ENCODE assay signal across 16 cellular contexts in genomic region chr3:70999730-71000129, GRCh38.
DNase-seq lines count a peak whose midpoint lies in the region; FAIRE-seq and TF ChIP-seq lines count a peak whose summit lies in the region.
"Had no signal": no experiment of that assay in that cellular context is flagged by ENCODE, and none has a peak within 500 bp of the region (broad histone marks: within the 10 kb centered on the region; RNA-seq: fewer than 3 reads in every experiment).

No MANE protein-coding gene starts in this region.

- peaks cover 21% of the 10 kb centered on the region for H3K4me1 Mint-ChIP-seq in T-helper 2 cell treated with Interferon-gamma antibody and Interleukin-4, amounts not matched to agents 5 μg/mL and 100 μg/mL, for 36 hours (ENCODE audit: low read depth)

- dilution Hi-C loops in keratinocyte (cut with MboI; ENCODE audit: extremely low pct_ligation_motif_present, low sequenced_read_pairs): no loop called here

- peak; percentile 47 for DNase-seq in BE2C
- peak; percentile 69 for DNase-seq in HT1080 (ENCODE audit: low read depth)
- DNase-seq in amniotic stem cell (lab: John Stamatoyannopoulos, UW): peak; percentile 48
- DNase-seq in keratinocyte (ENCODE audit: low read depth, low spot score): no peak
- DNase-seq in T-helper 2 cell treated with Interferon-gamma antibody and Interleukin-4, amounts not matched to agents 5 μg/mL and 100 μg/mL, for 36 hours (ENCODE audit: low spot score): no peak
- no peak for DNase-seq in NK-92 (lab: John Stamatoyannopoulos, UW; ENCODE audit: unreplicated experiment)
- no peak for DNase-seq in NCI-H2196 treated with DMSO at 0.1 percent for 48 hours (lab: John Stamatoyannopoulos, UW; ENCODE audit: unreplicated experiment)
- DNase-seq in NCI-H524 (lab: John Stamatoyannopoulos, UW): no peak
- DNase-seq: activated CD4-positive, alpha-beta memory T cell treated with anti-CD3 and anti-CD28 coated beads, Interleukin-2, amount 10 ng/mL, durations not matched to agents 7 days and 5 days; DND-41; naive thymus-derived CD8-positive, alpha-beta T cell; NCI-H1436; RPMI8226 had no signal

- H3K9me3 ChIP-seq in BE2C (no peaks in the 10 kb centered on the region), keratinocyte (ENCODE audit: control insufficient read depth, low read depth, low read length) (no peaks in the 10 kb centered on the region)
- H3K9me3 ChIP-seq: HAP-1 had no signal

- peaks cover 9% of the 10 kb centered on the region for H3K79me2 ChIP-seq in keratinocyte (ENCODE audit: control insufficient read depth, insufficient read depth, low read length)

- H3K36me3 ChIP-seq in BE2C: no peaks in the 10 kb centered on the region
- H3K36me3 ChIP-seq in keratinocyte (ENCODE audit: control insufficient read depth in 2 of 2, extremely low read depth in 1 of 2, insufficient read depth in 2 of 2, low read length in 2 of 2): peaks cover 0 to 10% of the 10 kb centered on the region in 2 experiments
- H3K36me3 ChIP-seq: HAP-1 had no signal

- H3K9me1 ChIP-seq in keratinocyte (ENCODE audit: control insufficient read depth, extremely low read depth, insufficient read depth, low read length): no peaks in the 10 kb centered on the region

- H3K27ac Mint-ChIP-seq in T-helper 2 cell treated with Interferon-gamma antibody and Interleukin-4, amounts not matched to agents 5 μg/mL and 100 μg/mL, for 36 hours: no peak overlapping the region
- H3K27ac Mint-ChIP-seq: activated CD4-positive, alpha-beta memory T cell treated with anti-CD3 and anti-CD28 coated beads, Interleukin-2, amount 10 ng/mL, durations not matched to agents 7 days and 5 days had no signal

- peaks cover 43% of the 10 kb centered on the region for H3K36me3 Mint-ChIP-seq in T-helper 2 cell treated with Interferon-gamma antibody and Interleukin-4, amounts not matched to agents 5 μg/mL and 100 μg/mL, for 36 hours (ENCODE audit: low read depth)

- H3K4me2 ChIP-seq in keratinocyte (ENCODE audit: control insufficient read depth, extremely low read depth, insufficient read depth, low read depth, low read length): peak overlapping the region; percentile 1

- no peak overlapping the region for H3K27ac ChIP-seq in keratinocyte (ENCODE audit: control insufficient read depth, insufficient read depth, low read length)

- H3K9me3 Mint-ChIP-seq in T-helper 2 cell treated with Interferon-gamma antibody and Interleukin-4, amounts not matched to agents 5 μg/mL and 100 μg/mL, for 36 hours: no peaks in the 10 kb centered on the region
- H3K9me3 Mint-ChIP-seq: activated CD4-positive, alpha-beta memory T cell treated with anti-CD3 and anti-CD28 coated beads, Interleukin-2, amount 10 ng/mL, durations not matched to agents 7 days and 5 days; central memory CD8-positive, alpha-beta T cell; naive thymus-derived CD8-positive, alpha-beta T cell; stimulated activated naive CD8-positive, alpha-beta T cell treated with anti-CD3 and anti-CD28 coated beads, Interleukin-15, Interleukin-2, amounts not matched to agents 100 ng/mL and 50 ng/mL, for 24 hours had no signal

- TF ChIP-seq CTCF in BE2C (IDR thresholded peaks at IDR 0.05; ENCODE audit: low read depth, low read length) (no peak), keratinocyte (optimal IDR thresholded peaks at IDR 0.05 in 1 of 3, IDR thresholded peaks at IDR 0.05 in 1 of 3, conservative IDR thresholded peaks at IDR 0.05 in 1 of 3; ENCODE audit: extremely low read depth in 1 of 3, insufficient read depth in 2 of 3, low read length in 3 of 3) (no peak)

- H3K4me3 ChIP-seq in BE2C (ENCODE audit: low read depth, low read length) (no peak overlapping the region), keratinocyte (ENCODE audit: control insufficient read depth in 2 of 3, extremely low read depth in 1 of 3, insufficient read depth in 2 of 3, low read depth in 1 of 3, low read length in 3 of 3) (no peak overlapping the region)
- H3K4me3 ChIP-seq: HAP-1 had no signal

- H3K4me1 ChIP-seq in BE2C: peaks cover 19% of the 10 kb centered on the region
- peaks cover 6% of the 10 kb centered on the region for H3K4me1 ChIP-seq in keratinocyte (ENCODE audit: control insufficient read depth, extremely low read depth, insufficient read depth, low read length)
- H3K4me1 ChIP-seq: HAP-1 had no signal

- H3K27me3 Mint-ChIP-seq in T-helper 2 cell treated with Interferon-gamma antibody and Interleukin-4, amounts not matched to agents 5 μg/mL and 100 μg/mL, for 36 hours (ENCODE audit: low read depth): no peaks in the 10 kb centered on the region
- H3K27me3 Mint-ChIP-seq: activated CD4-positive, alpha-beta memory T cell treated with anti-CD3 and anti-CD28 coated beads, Interleukin-2, amount 10 ng/mL, durations not matched to agents 7 days and 5 days; central memory CD8-positive, alpha-beta T cell; naive thymus-derived CD8-positive, alpha-beta T cell; stimulated activated naive CD8-positive, alpha-beta T cell treated with anti-CD3 and anti-CD28 coated beads, Interleukin-15, Interleukin-2, amounts not matched to agents 100 ng/mL and 50 ng/mL, for 24 hours had no signal

- H3K27me3 ChIP-seq in BE2C: no peaks in the 10 kb centered on the region
- no peaks in the 10 kb centered on the region for H3K27me3 ChIP-seq in keratinocyte (ENCODE audit: control insufficient read depth, extremely low read depth, insufficient read depth, low read length)

- H2AFZ ChIP-seq in keratinocyte (ENCODE audit: control insufficient read depth, low read length): no peak overlapping the region

- no peaks in the 10 kb centered on the region for H4K20me1 ChIP-seq in keratinocyte (ENCODE audit: control insufficient read depth, extremely low read depth, insufficient read depth, low read length)

- no peak overlapping the region for H3K4me3 Mint-ChIP-seq in T-helper 2 cell treated with Interferon-gamma antibody and Interleukin-4, amounts not matched to agents 5 μg/mL and 100 μg/mL, for 36 hours
- H3K4me3 Mint-ChIP-seq: activated CD4-positive, alpha-beta memory T cell treated with anti-CD3 and anti-CD28 coated beads, Interleukin-2, amount 10 ng/mL, durations not matched to agents 7 days and 5 days; central memory CD8-positive, alpha-beta T cell; stimulated activated naive CD8-positive, alpha-beta T cell treated with anti-CD3 and anti-CD28 coated beads, Interleukin-15, Interleukin-2, amounts not matched to agents 100 ng/mL and 50 ng/mL, for 24 hours had no signal

- no peak overlapping the region for H3K9ac ChIP-seq in keratinocyte (ENCODE audit: control insufficient read depth, extremely low read depth, insufficient read depth, low read length)

- FAIRE-seq in keratinocyte (lab: Jason Lieb, UNC): peak; percentile 91

Comparison
In these comparisons a context has a peak if more than half of its experiments do, and no peak if none do; other contexts are left out.
1. DNase-seq: peak in BE2C (single experiment), HT1080 (single experiment) and amniotic stem cell (single experiment); none in keratinocyte (single experiment), T-helper 2 cell treated with Interferon-gamma antibody and Interleukin-4, amounts not matched to agents 5 μg/mL and 100 μg/mL, for 36 hours (single experiment), NK-92 (single experiment), NCI-H2196 treated with DMSO at 0.1 percent for 48 hours (single experiment) and NCI-H524 (0 of 2).